1 cellular context compared by ENCODE assay signal in the genomic region with DNA sequence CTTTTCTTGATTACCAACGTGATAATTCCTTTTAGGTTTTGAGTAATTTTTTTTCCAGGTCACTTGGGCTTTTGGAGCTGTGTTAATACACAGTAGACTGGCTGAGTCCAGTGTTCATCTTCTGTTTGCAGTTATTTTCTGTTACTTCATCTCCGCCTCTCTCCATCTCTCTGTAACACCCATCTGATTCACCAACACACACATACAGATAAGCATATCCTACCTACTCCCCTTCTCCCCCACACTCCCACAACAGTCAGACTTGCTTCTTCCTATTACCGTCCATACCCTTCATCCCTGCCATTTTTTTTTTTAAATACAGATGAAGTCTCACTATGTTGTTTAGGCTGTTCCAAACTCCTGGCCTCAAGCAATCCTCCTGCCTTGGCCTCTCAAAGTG.
TF ChIP-seq lines count a peak whose summit lies in the region.

No MANE protein-coding gene starts in this region.

TF ChIP-seq in K562, 482 proteins besides CTCF, POLR2A, EP300 and RAD21 (continued from another document):
- TF ChIP-seq NCOA1 (IDR thresholded peaks at IDR 0.05; ENCODE audit: low read depth) (peak; percentile 69; the same call in 1 of the 2 replicates), GATAD2A (IDR thresholded peaks at IDR 0.05) (0 out of 2 replicates have a peak, but pooled peaks have one; percentile 40), SMAD1 (IDR thresholded peaks at IDR 0.05; ENCODE audit: low read depth, low read length, partially characterized antibody) (peak; percentile 31), L3MBTL2 (IDR thresholded peaks at IDR 0.05) (no peak), ZKSCAN1 (IDR thresholded peaks at IDR 0.05; ENCODE audit: low read depth, low read length) (peak; percentile 26; the same call in 1 of the 2 replicates), PML (IDR thresholded peaks at IDR 0.05; ENCODE audit: low read length) (peak; percentile 42; the same call in 1 of the 2 replicates), CHCHD3 (CRISPR knock-in tag; IDR thresholded peaks at IDR 0.05) (no peak), KDM1A (IDR thresholded peaks at IDR 0.05) (peak; percentile 35 to 40; a peak in 3 of 4 replicates), GTF2E2 (tag; IDR thresholded peaks at IDR 0.05) (no peak), CTBP1 (IDR thresholded peaks at IDR 0.05; ENCODE audit: borderline replicate concordance) (peak; percentile 66), THRAP3 (IDR thresholded peaks at IDR 0.05; ENCODE audit: borderline replicate concordance) (no peak), DIDO1 (tag; IDR thresholded peaks at IDR 0.05; ENCODE audit: low read depth) (peak; percentile 17; the same call in 1 of the 2 replicates), DPF2 (IDR thresholded peaks at IDR 0.05) (peak; percentile 93), CC2D1A (IDR thresholded peaks at IDR 0.05) (peak; percentile 61; the same call in 1 of the 2 replicates), HDAC8 (tag; IDR thresholded peaks at IDR 0.05) (no peak), TAF1 (IDR thresholded peaks at IDR 0.05; ENCODE audit: control insufficient read depth, extremely low read depth, insufficient read depth, low read length, severe bottlenecking) (no peak), FOXK2 (conservative IDR thresholded peaks at IDR 0.05 in 1 of 2, IDR thresholded peaks at IDR 0.05 in 1 of 2; ENCODE audit: low read depth in 2 of 2) (peak; percentile 26 to 46; a peak in 2 of 4 replicates)
